ENCODE assay signal across 9 cellular contexts in the genomic region with DNA sequence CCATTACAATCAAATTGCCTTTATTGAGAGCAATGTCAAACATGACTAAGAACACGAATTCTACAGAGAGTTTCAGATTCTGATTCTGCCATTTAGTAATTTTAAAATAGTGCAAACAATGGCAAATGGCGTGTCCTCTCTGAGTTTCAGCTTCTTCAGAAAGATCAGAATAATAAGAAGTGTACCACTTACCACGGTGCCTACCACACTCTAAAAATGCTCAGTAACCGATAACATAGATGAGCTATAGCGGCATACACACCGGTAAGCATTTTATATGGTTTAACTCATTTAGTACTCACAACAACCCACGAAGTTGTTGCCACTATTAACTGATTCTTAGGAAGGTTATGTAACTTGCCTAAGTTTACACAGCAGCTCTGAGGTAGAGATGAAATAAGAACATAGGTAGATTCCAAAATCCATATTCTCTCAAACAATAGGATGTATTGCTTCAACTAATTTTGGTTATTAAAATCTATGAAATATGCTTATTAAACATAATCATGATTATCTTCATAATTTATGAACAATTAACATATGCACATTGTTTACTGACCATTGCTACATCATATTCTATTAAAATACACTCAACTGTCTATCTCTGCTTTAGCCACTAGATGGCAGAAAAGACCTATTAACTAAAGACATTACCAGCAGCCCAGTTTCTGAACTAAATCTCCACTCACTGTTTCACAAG. TPM values are rescaled to one million over a fixed set of nuclear protein-coding genes. Genes with fewer than 3 reads are reported as not detected.
DNase-seq lines count a peak whose midpoint lies in the region; ATAC-seq, FAIRE-seq and TF ChIP-seq lines count a peak whose summit lies in the region.
"Had no signal": no experiment of that assay in that cellular context is flagged by ENCODE, and none has a peak within 500 bp of the region (broad histone marks: within the 10 kb centered on the region; RNA-seq: fewer than 3 reads in every experiment).

No MANE protein-coding gene starts in this region.

- no peak overlapping the region for H3K4me3 Mint-ChIP-seq in T-helper 17 cell

- peak; percentile 77 for TF ChIP-seq CTCF in C4-2B (conservative IDR thresholded peaks at IDR 0.05)

- ATAC-seq in GM18520 (IDR thresholded peaks at IDR 0.05; ENCODE audit: unreplicated experiment), result peak; percentile 88
- peak; percentile 95 for ATAC-seq in HG02943 (IDR thresholded peaks at IDR 0.05; ENCODE audit: low read depth, unreplicated experiment)
- peak; percentile 75 for ATAC-seq in T-helper 17 cell
- ATAC-seq in sciatic nerve, result peak; percentile 78

- peaks cover 4% of the 10 kb centered on the region for H3K4me1 Mint-ChIP-seq in T-helper 17 cell

- peaks cover 15% of the 10 kb centered on the region for H3K27me3 Mint-ChIP-seq in T-helper 17 cell

- no peak overlapping the region for H3K27ac Mint-ChIP-seq in T-helper 17 cell

- peak; percentile 99 for FAIRE-seq in frontal cortex (lab: Jason Lieb, UNC)

- H3K27ac ChIP-seq in C4-2B, result no peak overlapping the region
- H3K27ac ChIP-seq: SJSA1 had no signal

- DNase-seq in NCI-H1436 (lab: John Stamatoyannopoulos, UW) (peak; percentile 73), T-helper 17 cell (no peak), frontal cortex (ENCODE audit: low spot score in 2 of 2) (peak; percentile 4 to 8), sciatic nerve (ENCODE audit: low spot score) (no peak), HK-2 (ENCODE audit: unreplicated experiment) (no peak)

- H3K9me3 ChIP-seq in T-helper 17 cell (ENCODE audit: control insufficient read depth, low read length, poor library complexity, severe bottlenecking), result no peaks in the 10 kb centered on the region
- H3K9me3 ChIP-seq: SJSA1 had no signal

- H3K36me3 Mint-ChIP-seq in T-helper 17 cell (ENCODE audit: low read depth), result no peaks in the 10 kb centered on the region

- intact Hi-C loops in sciatic nerve (cut with DNase I), result loop anchor here (10.0 kb wide), 1 partner anchor 151 kb away; no protein-coding TSS in a partner anchor

RNA-seq across cellular contexts. Expression of a gene that starts 38.3 kb away (rescaled TPM):
- total RNA-seq in T-helper 17 cell (under 1 TPM in 1 of 2 donors, not detected in 1; 0.07 TPM), frontal cortex (81.1 TPM), sciatic nerve (0.58 TPM)

Comparison
In these comparisons a context has a peak if more than half of its experiments do, and no peak if none do; other contexts are left out.
1. DNase-seq: peak in NCI-H1436 (single experiment) and frontal cortex (2 of 2); none in T-helper 17 cell (0 of 3), sciatic nerve (single experiment) and HK-2 (single experiment).
2. RNA of a gene that starts 38.3 kb away (total RNA-seq): 81.1 TPM in frontal cortex (single experiment); 0.58 TPM in sciatic nerve (single experiment) and 0.07 TPM in T-helper 17 cell; every median in the first group is over 10 times any median in the second.
3. Peak in every context shown above with its lines, with median percentiles within 50 percentile points of each other: ATAC-seq.